Comparison of ENCODE assay signal across 10 cellular contexts in genomic region chr11:692824-693414, GRCh38. TPM values are rescaled to one million over a fixed set of nuclear protein-coding genes. Genes with fewer than 3 reads are reported as not detected.
DNase-seq lines count a peak whose midpoint lies in the region; ATAC-seq and TF ChIP-seq lines count a peak whose summit lies in the region.
"Had no signal": no experiment of that assay in that cellular context is flagged by ENCODE, and none has a peak within 500 bp of the region (broad histone marks: within the 10 kb centered on the region; RNA-seq: fewer than 3 reads in every experiment).

No MANE protein-coding gene starts in this region.

- H3K27me3 ChIP-seq in spleen (replicated peaks in 1 of 7): no peaks in the 10 kb centered on the region

- H3K27ac ChIP-seq in spleen: peak overlapping the region in 4 of 8 donors; percentile 33 to 100 (median 80)
- H3K27ac ChIP-seq: 22Rv1 had no signal

- DNase-seq in DMS79 treated with DMSO at 0.1 percent for 48 hours (lab: John Stamatoyannopoulos, UW) (peak; percentile 39), DMS79 (lab: John Stamatoyannopoulos, UW) (no peak), T follicular helper cell (ENCODE audit: low read depth) (peak; percentile 79), epithelial cell of esophagus (ENCODE audit: low read depth) (peak; percentile 94), spleen (peak; percentile 84), NCI-H146 treated with DMSO at 0.1 percent for 48 hours (lab: John Stamatoyannopoulos, UW; ENCODE audit: unreplicated experiment) (no peak), NCI-H1694 (lab: John Stamatoyannopoulos, UW) (no peak)
- DNase-seq: NCI-H446 treated with DMSO at 0.1 percent for 48 hours had no signal

- peaks cover 0 to 37% (median 19%) of the 10 kb centered on the region in 6 donors for H3K36me3 ChIP-seq in spleen

- TF ChIP-seq CTCF in epithelial cell of esophagus (IDR thresholded peaks at IDR 0.05; ENCODE audit: insufficient read depth, low read depth, low read length, missing control alignments): peak; percentile 7
- no peak for TF ChIP-seq CTCF in spleen (IDR thresholded peaks at IDR 0.05 in 8 of 11, conservative IDR thresholded peaks at IDR 0.05 in 3 of 11)

- peaks cover 26 to 64% (median 43%) of the 10 kb centered on the region in 6 donors for H3K4me1 ChIP-seq in spleen

- TF ChIP-seq POLR2A in spleen (IDR thresholded peaks at IDR 0.05): no peak

- intact Hi-C loops in spleen (cut with DNase I; ENCODE audit: low total_unique reads): no loop called here

- WGBS in spleen, 5 donors: 72 to 87% (median 84%) methylated on average over 23 of the region's 23 CpGs

- ATAC-seq in HG03571 (IDR thresholded peaks at IDR 0.05; ENCODE audit: unreplicated experiment): no peak

- H3K9me3 ChIP-seq in spleen: no peaks in the 10 kb centered on the region

- H3K4me3 ChIP-seq in epithelial cell of esophagus (ENCODE audit: low read length) (peak overlapping the region; percentile 64), spleen (peak overlapping the region in 3 of 8 donors; percentile 79 to 85 (median 82))

RNA-seq across cellular contexts. Expression of gene DEAF1, which starts 2.1 kb away (rescaled TPM):
- 10 to 100 TPM; 28.3 to 44.9 (median 31.7) TPM for total RNA-seq in spleen
- polyA plus RNA-seq in spleen: 10 to 100 TPM; 21.8 to 31.4 (median 25.1) TPM

RNA-seq across cellular contexts. Expression of gene TMEM80, which starts 2.7 kb away (rescaled TPM):
- 10 to 100 TPM; 20.1 to 37.6 (median 32.4) TPM for total RNA-seq in spleen
- 10 to 100 TPM; 18.7 to 30.8 (median 24.7) TPM for polyA plus RNA-seq in spleen

RNA-seq across cellular contexts. Expression of gene EPS8L2, which starts 13.1 kb away (rescaled TPM):
- total RNA-seq in spleen: 10 to 100 TPM in 1 of 7 donors, 1 to 10 TPM in 6; 4.2 to 14.7 (median 7.0) TPM
- 10 to 100 TPM in 1 of 3 donors, 1 to 10 TPM in 2; 7.3 to 11.6 (median 8.5) TPM for polyA plus RNA-seq in spleen

RNA-seq across cellular contexts. Expression of gene TALDO1, which starts 54.3 kb away (rescaled TPM):
- 100 to 1,000 TPM; 160 to 292 (median 229) TPM for total RNA-seq in spleen
- polyA plus RNA-seq in spleen: 100 to 1,000 TPM; 108 to 177 (median 125) TPM

RNA-seq across cellular contexts. Expression of gene DRD4, which starts 55.9 kb away (rescaled TPM):
- under 1 TPM in 4 of 7 donors, not detected in 3; 0.44 to 0.86 (median 0.60) TPM for total RNA-seq in spleen
- under 1 TPM; 0.12 to 0.43 (median 0.26) TPM for polyA plus RNA-seq in spleen

Comparison
In these comparisons a context has a peak if more than half of its experiments do, and no peak if none do; other contexts are left out.
1. DNase-seq: peak in DMS79 treated with DMSO at 0.1 percent for 48 hours (single experiment), T follicular helper cell (single experiment), epithelial cell of esophagus (single experiment) and spleen (single experiment); none in DMS79 (single experiment), NCI-H146 treated with DMSO at 0.1 percent for 48 hours (single experiment) and NCI-H1694 (single experiment).